In the genomic region with DNA sequence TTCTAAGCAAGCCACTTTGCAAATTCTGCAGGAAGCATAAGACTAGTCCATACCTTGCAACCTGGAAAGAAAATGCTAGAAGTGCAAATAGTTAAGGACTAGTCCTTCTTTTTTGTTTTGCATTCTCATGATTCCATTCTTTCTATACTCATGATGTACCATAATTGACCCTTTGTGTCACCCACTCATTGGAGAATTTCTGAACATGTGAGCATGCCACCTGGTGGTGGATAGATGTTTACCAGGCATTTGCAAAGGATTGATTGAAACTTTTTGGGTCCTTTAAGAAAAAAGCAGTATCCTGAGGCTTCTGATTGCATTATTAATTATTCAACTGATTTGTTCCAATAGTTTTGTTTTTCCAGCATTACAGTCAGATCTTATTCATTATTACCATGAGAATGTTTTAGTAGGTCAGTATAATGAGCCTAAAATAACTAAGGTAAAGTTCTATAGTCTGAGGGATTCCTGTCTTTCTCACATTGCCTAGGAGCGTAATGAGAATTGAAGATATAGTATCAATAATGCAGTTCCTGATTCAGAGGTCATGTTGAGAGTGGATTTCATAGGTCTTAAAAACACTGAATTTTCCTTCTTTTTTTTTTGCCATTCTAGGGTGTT, we compare ENCODE assay signal across 8 cellular contexts. TPM values are rescaled to one million over a fixed set of nuclear protein-coding genes. Genes with fewer than 3 reads are reported as not detected.
DNase-seq lines count a peak whose midpoint lies in the region; ATAC-seq and TF ChIP-seq lines count a peak whose summit lies in the region.

No MANE protein-coding gene starts in this region.

- H3K27ac ChIP-seq in Peyer's patch: no peak overlapping the region
- H3K27ac ChIP-seq in mesendoderm (ENCODE audit: low read depth, low read length): no peak overlapping the region
- H3K27ac ChIP-seq in effector memory CD4-positive, alpha-beta T cell (ENCODE audit: insufficient read depth, low read length, poor library complexity, severe bottlenecking): no peak overlapping the region

- no peak for TF ChIP-seq POLR2A in Peyer's patch (IDR thresholded peaks at IDR 0.05)

- H3K36me3 ChIP-seq in Caco-2 (ENCODE audit: control insufficient read depth, insufficient read depth, low read length): no peaks in the 10 kb centered on the region
- no peaks in the 10 kb centered on the region for H3K36me3 ChIP-seq in Peyer's patch
- no peaks in the 10 kb centered on the region for H3K36me3 ChIP-seq in mesendoderm (ENCODE audit: control insufficient read depth, insufficient read depth, low read length)
- H3K36me3 ChIP-seq in effector memory CD4-positive, alpha-beta T cell (ENCODE audit: control insufficient read depth, insufficient read depth, low read length): no peaks in the 10 kb centered on the region

- H3K9me3 ChIP-seq in Caco-2 (no peaks in the 10 kb centered on the region), Peyer's patch (no peaks in the 10 kb centered on the region)
- no peaks in the 10 kb centered on the region for H3K9me3 ChIP-seq in effector memory CD4-positive, alpha-beta T cell (ENCODE audit: control insufficient read depth, low read length)

- no peak overlapping the region for H2BK15ac ChIP-seq in mesendoderm (replicated peaks; ENCODE audit: low read depth)

- H3K9ac ChIP-seq in mesendoderm (ENCODE audit: low read length): no peak overlapping the region

- POLR2A ChIA-PET in Caco-2 (lab: Charles Lee): no interaction called here

- H4K5ac ChIP-seq in mesendoderm (ENCODE audit: low read length): no peak overlapping the region

- H3K9me3 Mint-ChIP-seq in Caco-2 (ENCODE audit: unreplicated experiment): no peaks in the 10 kb centered on the region

- H3K18ac ChIP-seq in mesendoderm (ENCODE audit: low read length): no peak overlapping the region

- no peaks in the 10 kb centered on the region for H3K27me3 Mint-ChIP-seq in Caco-2 (ENCODE audit: insufficient read depth, unreplicated experiment)

- BruUV-seq in Caco-2 (replicated peaks; lab: Mats Ljungman, UMichigan): no TSS peak

- CTCF ChIA-PET in Caco-2 (lab: Charles Lee): no interaction called here

- H3K4me3 ChIP-seq in Caco-2 (ENCODE audit: low read depth, low read length): no peak overlapping the region
- no peak overlapping the region for H3K4me3 ChIP-seq in Peyer's patch
- no peak overlapping the region for H3K4me3 ChIP-seq in mesendoderm (ENCODE audit: low read length)
- no peak overlapping the region for H3K4me3 ChIP-seq in effector memory CD4-positive, alpha-beta T cell (ENCODE audit: insufficient read depth, low read depth, low read length, poor library complexity, severe bottlenecking)

- WGBS in mesendoderm (ENCODE audit: extremely low coverage, insufficient coverage, low lambda C conversion rate): no CpG with 5 or more reads among the region's 1 CpG

- ATAC-seq in GM18502 (IDR thresholded peaks at IDR 0.05; ENCODE audit: poor library complexity, unreplicated experiment) (peak; percentile 77), HG02973 (IDR thresholded peaks at IDR 0.05; ENCODE audit: unreplicated experiment) (peak; percentile 82)

- no peak overlapping the region for H4K8ac ChIP-seq in mesendoderm (ENCODE audit: low read depth, low read length)

- no peaks in the 10 kb centered on the region for H3K4me1 ChIP-seq in Caco-2
- H3K4me1 ChIP-seq in Peyer's patch: no peaks in the 10 kb centered on the region
- no peaks in the 10 kb centered on the region for H3K4me1 ChIP-seq in mesendoderm (ENCODE audit: control insufficient read depth, low read depth, low read length)
- H3K4me1 ChIP-seq in effector memory CD4-positive, alpha-beta T cell (ENCODE audit: control insufficient read depth, insufficient read depth, low read length, poor library complexity, severe bottlenecking): no peaks in the 10 kb centered on the region

- H3K4me3 Mint-ChIP-seq in Caco-2 (ENCODE audit: unreplicated experiment): no peak overlapping the region

- H3K4ac ChIP-seq in mesendoderm (ENCODE audit: low read depth, low read length): no peak overlapping the region

- H3K56ac ChIP-seq in mesendoderm (ENCODE audit: low read length): no peak overlapping the region

- DNase-seq in Caco-2 (peak; percentile 36 to 47), Peyer's patch (peak in 2 of 3 donors; percentile 19 to 49), cerebellar cortex (ENCODE audit: low spot score) (peak; percentile 13), mesendoderm (peak; percentile 63), NCI-H526 treated with DMSO at 0.1 percent for 48 hours (lab: John Stamatoyannopoulos, UW) (no peak)
- no peak for DNase-seq in effector memory CD4-positive, alpha-beta T cell

- no peak overlapping the region for H3K4me2 ChIP-seq in mesendoderm (ENCODE audit: low read length)

- H2BK120ac ChIP-seq in mesendoderm (ENCODE audit: low read depth, low read length): no peak overlapping the region

- H2BK5ac ChIP-seq in mesendoderm (ENCODE audit: low read length): no peak overlapping the region

- no peak overlapping the region for H3K27ac Mint-ChIP-seq in Caco-2 (ENCODE audit: unreplicated experiment)

- TF ChIP-seq CTCF in Caco-2 (IDR thresholded peaks at IDR 0.05; ENCODE audit: insufficient read depth in 1 of 2, low read depth in 1 of 2, low read length in 1 of 2, severe bottlenecking in 1 of 2, unreplicated experiment in 1 of 2): peak; percentile 70 to 76
- peak; percentile 47 to 68 (median 52) for TF ChIP-seq CTCF in Peyer's patch (IDR thresholded peaks at IDR 0.05)

- peaks cover 6% of the 10 kb centered on the region for H3K4me1 Mint-ChIP-seq in Caco-2 (ENCODE audit: low read depth, unreplicated experiment)

- H3K23ac ChIP-seq in mesendoderm (ENCODE audit: low read length): no peak overlapping the region

- H3K36me3 Mint-ChIP-seq in Caco-2 (ENCODE audit: insufficient read depth, unreplicated experiment): no peaks in the 10 kb centered on the region

- intact Hi-C loops in Caco-2 (cut with micrococcal nuclease; ENCODE audit: unreplicated experiment): loop anchor here (1.0 kb wide), 4 partner anchors 54 to 819 kb away; no protein-coding TSS in a partner anchor

- no peak overlapping the region for H2AK5ac ChIP-seq in mesendoderm (ENCODE audit: low read length)

- H3K79me1 ChIP-seq in mesendoderm (ENCODE audit: low read length): no peaks in the 10 kb centered on the region

- H3K27me3 ChIP-seq in Caco-2 (replicated peaks; ENCODE audit: control insufficient read depth, insufficient read depth, low read length) (no peaks in the 10 kb centered on the region), Peyer's patch (no peaks in the 10 kb centered on the region), mesendoderm (ENCODE audit: insufficient read depth, low read length, poor library complexity) (no peaks in the 10 kb centered on the region)
- H3K27me3 ChIP-seq in effector memory CD4-positive, alpha-beta T cell (replicated peaks; ENCODE audit: control insufficient read depth, insufficient read depth, low read length, poor library complexity, severe bottlenecking): no peaks in the 10 kb centered on the region

- no peaks in the 10 kb centered on the region for H3K79me2 ChIP-seq in mesendoderm (ENCODE audit: control insufficient read depth, insufficient read depth, low read length)

RNA-seq across cellular contexts. Expression of a gene that starts 20.2 kb away (rescaled TPM):
- total RNA-seq in Caco-2 (2022) (29.0 and 30.2 TPM in 2 replicates), Peyer's patch (10 to 100 TPM in 3 of 4 donors, 1 to 10 TPM in 1; 9.1 to 47.2 (median 29.4) TPM)
- 32.7 TPM for polyA plus RNA-seq in mesendoderm (2013, experiment 1 of 2)
- polyA plus RNA-seq in mesendoderm (2013, experiment 2 of 2): 34.3 TPM

Comparison
In these comparisons a context has a peak if more than half of its experiments do, and no peak if none do; other contexts are left out.
1. DNase-seq: peak in Caco-2 (2 of 2), Peyer's patch (2 of 3), cerebellar cortex (single experiment) and mesendoderm (single experiment); none in effector memory CD4-positive, alpha-beta T cell (0 of 3) and NCI-H526 treated with DMSO at 0.1 percent for 48 hours (single experiment).